Comparison of ENCODE assay signal across 9 cellular contexts in the genomic region with DNA sequence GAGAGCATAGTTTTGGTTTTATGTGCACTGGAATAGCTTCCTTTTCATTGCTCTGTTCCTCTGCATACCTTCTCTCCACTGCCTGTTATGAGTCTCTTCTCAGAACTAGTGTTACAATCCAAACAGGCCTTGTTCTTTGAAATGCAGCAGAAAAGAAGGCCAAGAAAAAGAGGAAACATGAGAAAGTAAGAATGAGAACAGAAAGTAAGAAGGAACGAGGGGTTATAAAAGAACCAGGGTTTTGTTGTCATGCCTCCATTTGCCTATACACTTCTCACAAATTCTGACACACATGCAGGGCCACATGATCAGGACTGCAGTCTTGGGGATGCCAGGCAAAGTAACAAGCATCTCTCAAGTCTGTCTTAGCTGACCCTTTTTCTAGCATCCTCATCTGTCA.
DNase-seq lines count a peak whose midpoint lies in the region; ATAC-seq, FAIRE-seq and TF ChIP-seq lines count a peak whose summit lies in the region.
"Had no signal": no experiment of that assay in that cellular context is flagged by ENCODE, and none has a peak within 500 bp of the region (broad histone marks: within the 10 kb centered on the region; RNA-seq: fewer than 3 reads in every experiment).

No MANE protein-coding gene starts in this region.

- POLR2A ChIA-PET in OCI-LY7 (lab: Charles Lee) = no interaction called here

- FAIRE-seq in GM19239 (lab: Jason Lieb, UNC) = peak; percentile 72
- no peak for FAIRE-seq in small intestine (lab: Jason Lieb, UNC)

- H3F3A ChIP-seq in smooth muscle cell (ENCODE audit: low read depth) = no peaks in the 10 kb centered on the region

- H4K20me1 ChIP-seq in OCI-LY7 (ENCODE audit: insufficient read depth, low read length) = no peaks in the 10 kb centered on the region
- H4K20me1 ChIP-seq in smooth muscle cell (ENCODE audit: low read depth) = no peaks in the 10 kb centered on the region

- 76% methylated on average over 1 of the region's 1 CpG for WGBS in smooth muscle cell (ENCODE audit: low lambda C conversion rate)
- 17 to 40% (median 19%) methylated on average over 1 of the region's 1 CpG for WGBS in small intestine, 3 donors

- H3K9me3 ChIP-seq in OCI-LY7 (ENCODE audit: low read length) (no peaks in the 10 kb centered on the region), smooth muscle cell (replicated peaks; ENCODE audit: low read depth) (no peaks in the 10 kb centered on the region), small intestine (ENCODE audit: control insufficient read depth, low read depth) (no peaks in the 10 kb centered on the region)

- peak; percentile 8 for DNase-seq in GM19239 (ENCODE audit: insufficient read length, low spot score)
- no peak for DNase-seq in OCI-LY7 (ENCODE audit: low spot score)
- DNase-seq in smooth muscle cell (lab: John Stamatoyannopoulos, UW; ENCODE audit: unreplicated experiment) = no peak
- no peak for DNase-seq in activated naive CD4-positive, alpha-beta T cell (lab: John Stamatoyannopoulos, UW)
- no peak for DNase-seq in activated T-cell treated with anti-CD3 and anti-CD28 coated beads for 4 hours
- no peak for DNase-seq in EL
- DNase-seq in small intestine = no peak
- DNase-seq: NCI-H1930 had no signal

- no peaks in the 10 kb centered on the region for H3K36me3 ChIP-seq in OCI-LY7 (ENCODE audit: insufficient read depth, low read length)
- no peaks in the 10 kb centered on the region for H3K36me3 ChIP-seq in smooth muscle cell (ENCODE audit: low read depth)
- no peaks in the 10 kb centered on the region for H3K36me3 ChIP-seq in small intestine (ENCODE audit: control insufficient read depth in 2 of 2, insufficient read depth in 2 of 2, low read length in 2 of 2)

- H3K4me3 ChIP-seq in OCI-LY7 (ENCODE audit: low read depth, low read length, poor library complexity, severe bottlenecking) (no peak overlapping the region), smooth muscle cell (no peak overlapping the region), small intestine (ENCODE audit: low read depth in 1 of 2, low read length in 2 of 2) (no peak overlapping the region)

- CTCF ChIA-PET in OCI-LY7 (lab: Charles Lee; ENCODE audit: unreplicated experiment) = no interaction called here

- H3K4me2 ChIP-seq in OCI-LY7 (ENCODE audit: low read length) (no peak overlapping the region), smooth muscle cell (no peak overlapping the region)

- H3K27me3 ChIP-seq in smooth muscle cell (ENCODE audit: low read depth) (no peaks in the 10 kb centered on the region), small intestine (ENCODE audit: control insufficient read depth in 2 of 2, insufficient read depth in 2 of 2, low read length in 2 of 2) (no peaks in the 10 kb centered on the region)

- H3K4me1 ChIP-seq in OCI-LY7 (ENCODE audit: insufficient read depth, low read length, poor library complexity, severe bottlenecking) (no peaks in the 10 kb centered on the region), smooth muscle cell (ENCODE audit: low read depth) (no peaks in the 10 kb centered on the region), small intestine (ENCODE audit: control insufficient read depth in 2 of 2, insufficient read depth in 1 of 2, low read depth in 1 of 2, low read length in 1 of 2) (no peaks in the 10 kb centered on the region)

- ATAC-seq in HG02884 (IDR thresholded peaks at IDR 0.05; ENCODE audit: unreplicated experiment) = peak; percentile 82

- intact Hi-C loops in OCI-LY7 (cut with micrococcal nuclease; ENCODE audit: unreplicated experiment) = no loop called here

- no peak overlapping the region for H3K27ac ChIP-seq in OCI-LY7 (ENCODE audit: low read depth, low read length, poor library complexity, severe bottlenecking)
- no peak overlapping the region for H3K27ac ChIP-seq in smooth muscle cell (ENCODE audit: low read depth)
- no peak overlapping the region for H3K27ac ChIP-seq in small intestine (ENCODE audit: low read depth in 1 of 2, low read length in 1 of 2)

- no TSS peak for BruUV-seq in OCI-LY7 (replicated peaks; lab: Mats Ljungman, UMichigan)

- no peak for TF ChIP-seq CTCF in OCI-LY7 (conservative IDR thresholded peaks at IDR 0.05; ENCODE audit: low read length)
- no peak for TF ChIP-seq CTCF in smooth muscle cell (IDR thresholded peaks at IDR 0.05; ENCODE audit: borderline replicate concordance, insufficient read depth, poor library complexity, severe bottlenecking)

- H2AFZ ChIP-seq in OCI-LY7 (ENCODE audit: low read length) = 0 out of 2 replicates have a peak overlapping the region, but pooled peaks have one; percentile 22
- peak overlapping the region; percentile 13 for H2AFZ ChIP-seq in smooth muscle cell (ENCODE audit: low read depth)

- no peaks in the 10 kb centered on the region for H3K9me2 ChIP-seq in OCI-LY7 (ENCODE audit: insufficient read depth, low read length)

- no peak overlapping the region for H3K9ac ChIP-seq in smooth muscle cell (ENCODE audit: low read depth)

- no peaks in the 10 kb centered on the region for H3K79me2 ChIP-seq in OCI-LY7 (ENCODE audit: insufficient read depth, low read depth, low read length)
- no peaks in the 10 kb centered on the region for H3K79me2 ChIP-seq in smooth muscle cell (ENCODE audit: low read depth)
